Comparison of ENCODE assay signal across 10 cellular contexts in genomic region chr4:152935138-152935537, GRCh38. TPM values are rescaled to one million over a fixed set of nuclear protein-coding genes. Genes with fewer than 3 reads are reported as not detected.
DNase-seq lines count a peak whose midpoint lies in the region; ATAC-seq and TF ChIP-seq lines count a peak whose summit lies in the region.
"Had no signal": no experiment of that assay in that cellular context is flagged by ENCODE, and none has a peak within 500 bp of the region (broad histone marks: within the 10 kb centered on the region; RNA-seq: fewer than 3 reads in every experiment).

No MANE protein-coding gene starts in this region.

- H3K36me3 Mint-ChIP-seq in Calu3 (ENCODE audit: insufficient read depth, unreplicated experiment) (peaks cover 23% of the 10 kb centered on the region), IgD-negative memory B cell (no peaks in the 10 kb centered on the region)

- ATAC-seq in body of pancreas, result peak; percentile 33

- 21 to 22% methylated on average over 15 of the region's 15 CpGs for WGBS in body of pancreas, 2 donors

- H3K27me3 ChIP-seq in body of pancreas (no peaks in the 10 kb centered on the region), mucosa of stomach (ENCODE audit: control insufficient read depth, insufficient read depth, low read length) (no peaks in the 10 kb centered on the region)

- H3K36me3 ChIP-seq in body of pancreas (replicated peaks in 1 of 2; ENCODE audit: insufficient read depth in 1 of 2, low read depth in 2 of 2) (no peaks in the 10 kb centered on the region), mucosa of stomach (ENCODE audit: control insufficient read depth, insufficient read depth, low read length) (no peaks in the 10 kb centered on the region)

- H3K9me3 ChIP-seq in body of pancreas (no peaks in the 10 kb centered on the region), mucosa of stomach (ENCODE audit: control insufficient read depth, low read length) (no peaks in the 10 kb centered on the region)

- H3K4me1 ChIP-seq in body of pancreas (peaks cover 24% of the 10 kb centered on the region), mucosa of stomach (ENCODE audit: control insufficient read depth, insufficient read depth, low read length) (peaks cover 33% of the 10 kb centered on the region)

- H3K27me3 Mint-ChIP-seq in Calu3 (ENCODE audit: unreplicated experiment), result no peaks in the 10 kb centered on the region
- peaks cover 35% of the 10 kb centered on the region for H3K27me3 Mint-ChIP-seq in IgD-negative memory B cell

- BruUV-seq in Calu3 (replicated peaks; lab: Mats Ljungman, UMichigan), result no TSS peak

- H3K9me3 Mint-ChIP-seq in Calu3 (ENCODE audit: low read depth, unreplicated experiment), result no peaks in the 10 kb centered on the region
- peaks cover 0 to 2% (median 0%) of the 10 kb centered on the region in 3 donors for H3K9me3 Mint-ChIP-seq in IgD-negative memory B cell

- H3K27ac Mint-ChIP-seq in Calu3 (ENCODE audit: unreplicated experiment) (peak overlapping the region; percentile 66), IgD-negative memory B cell (no peak overlapping the region)

- TF ChIP-seq CTCF in Calu3 (IDR thresholded peaks at IDR 0.05; ENCODE audit: unreplicated experiment) (no peak), body of pancreas (IDR thresholded peaks at IDR 0.05) (no peak)

- H3K9ac ChIP-seq in mucosa of stomach (ENCODE audit: low read length), result peak overlapping the region; percentile 83
- H3K9ac ChIP-seq: KMS-11 had no signal

- peak; percentile 43 for DNase-seq in Calu3
- DNase-seq in body of pancreas, result peak; percentile 42 to 67 (median 58)
- DNase-seq in Ammon's horn (ENCODE audit: low spot score), result no peak
- no peak for DNase-seq in anterior cingulate cortex (lab: John Stamatoyannopoulos, UW)
- no peak for DNase-seq in pons (ENCODE audit: low spot score)
- DNase-seq in cerebellar nuclear complex (lab: John Stamatoyannopoulos, UW), result no peak
- DNase-seq: kidney glomerular epithelial cell had no signal

- CTCF ChIA-PET in Calu3 (lab: Charles Lee), result interaction anchor here (0.7 to 0.9 kb wide), 2 partner anchors 148 to 193 kb away, joined by 3 to 4 read pairs; no protein-coding TSS in a partner anchor

- TF ChIP-seq POLR2A in body of pancreas (IDR thresholded peaks at IDR 0.05), result no peak

- H3K27ac ChIP-seq in body of pancreas, result peak overlapping the region; percentile 81 to 92 (median 89)
- H3K27ac ChIP-seq: KMS-11 had no signal

- intact Hi-C loops in Calu3 (cut with micrococcal nuclease; ENCODE audit: unreplicated experiment), result loop anchor here (10.0 kb wide), 2 partner anchors 80 to 150 kb away; no protein-coding TSS in a partner anchor
- intact Hi-C loops in body of pancreas (cut with DNase I), result no loop called here

- peak overlapping the region; percentile 74 for H3K4me3 Mint-ChIP-seq in Calu3 (ENCODE audit: low read depth, unreplicated experiment)
- H3K4me3 Mint-ChIP-seq in IgD-negative memory B cell, result peak overlapping the region; percentile 81 to 94 (median 88)

- no peak overlapping the region for H3K4me3 ChIP-seq in body of pancreas
- peak overlapping the region; percentile 18 for H3K4me3 ChIP-seq in mucosa of stomach (ENCODE audit: low read length)

- peaks cover 19% of the 10 kb centered on the region for H3K4me1 Mint-ChIP-seq in Calu3 (ENCODE audit: low read depth, unreplicated experiment)
- peaks cover 10 to 20% (median 19%) of the 10 kb centered on the region in 3 donors for H3K4me1 Mint-ChIP-seq in IgD-negative memory B cell

RNA-seq across cellular contexts. Expression of gene FHDC1, which starts 1.0 kb away (rescaled TPM):
- total RNA-seq in Calu3 (2022), result 6.0 and 7.8 TPM in 2 replicates
- 0.06 TPM for polyA plus RNA-seq in IgD-negative memory B cell
- total RNA-seq in body of pancreas, result 1 to 10 TPM in 1 of 2 donors, under 1 TPM in 1; 0.99 to 3.9 TPM

Comparison
In these comparisons a context has a peak if more than half of its experiments do, and no peak if none do; other contexts are left out.
1. DNase-seq: peak in Calu3 (single experiment) and body of pancreas (4 of 4); none in Ammon's horn (single experiment), anterior cingulate cortex (0 of 58), pons (single experiment) and cerebellar nuclear complex (0 of 2).